ENCODE assay signal across 24 cellular contexts in the genomic region with DNA sequence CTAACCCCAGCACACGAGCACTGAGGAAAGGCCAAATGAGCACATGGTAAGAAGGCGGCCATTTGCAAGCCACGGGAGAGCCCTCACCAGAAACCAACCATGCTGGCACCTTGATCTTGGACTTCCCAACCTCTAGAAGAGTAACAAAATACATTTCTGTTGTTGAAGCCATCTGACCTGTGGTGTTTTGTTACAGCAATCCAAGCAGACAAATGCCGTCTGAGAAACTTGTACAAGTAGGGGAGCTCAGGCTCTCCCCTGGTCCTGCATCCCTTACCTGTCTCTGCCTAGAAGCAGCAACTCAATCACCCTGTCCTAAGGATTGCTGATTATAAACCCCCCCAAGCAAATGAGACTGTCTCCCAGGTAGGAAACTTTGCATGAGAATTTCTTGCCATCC.
DNase-seq lines count a peak whose midpoint lies in the region; ATAC-seq, FAIRE-seq and TF ChIP-seq lines count a peak whose summit lies in the region.
"Had no signal": no experiment of that assay in that cellular context is flagged by ENCODE, and none has a peak within 500 bp of the region (broad histone marks: within the 10 kb centered on the region; RNA-seq: fewer than 3 reads in every experiment).

No MANE protein-coding gene starts in this region.

- peaks cover 4% of the 10 kb centered on the region for H3K27me3 Mint-ChIP-seq in CD4-positive, CD25-positive, alpha-beta regulatory T cell
- H3K27me3 Mint-ChIP-seq in neural crest cell (ENCODE audit: low read depth) = no peaks in the 10 kb centered on the region
- H3K27me3 Mint-ChIP-seq: CD4-positive, alpha-beta memory T cell had no signal

- no peak overlapping the region for H3K4me3 ChIP-seq in CD4-positive, CD25-positive, alpha-beta regulatory T cell (ENCODE audit: low read depth, low read length)
- H3K4me3 ChIP-seq in vagina = no peak overlapping the region
- H3K4me3 ChIP-seq: A549; BLaER1 treated with 17β-estradiol and CSF1 and Interleukin-3, amounts not matched to agents 10 nM and 100 nM had no signal

- no peaks in the 10 kb centered on the region for H3K4me1 ChIP-seq in CD4-positive, CD25-positive, alpha-beta regulatory T cell (ENCODE audit: control insufficient read depth, insufficient read depth, low read length, poor library complexity, severe bottlenecking)
- peaks cover 5% of the 10 kb centered on the region for H3K4me1 ChIP-seq in vagina
- H3K4me1 ChIP-seq: A549; BLaER1 treated with 17β-estradiol and CSF1 and Interleukin-3, amounts not matched to agents 10 nM and 100 nM had no signal

- H3K9me3 Mint-ChIP-seq in CD4-positive, CD25-positive, alpha-beta regulatory T cell = peaks cover 0 to 4% (median 1%) of the 10 kb centered on the region in 7 donors
- no peaks in the 10 kb centered on the region for H3K9me3 Mint-ChIP-seq in neural crest cell
- H3K9me3 Mint-ChIP-seq: H9 had no signal

- no peaks in the 10 kb centered on the region for H3K9me3 ChIP-seq in CD4-positive, CD25-positive, alpha-beta regulatory T cell (ENCODE audit: control insufficient read depth in 2 of 2, low read length in 2 of 2)
- no peaks in the 10 kb centered on the region for H3K9me3 ChIP-seq in vagina
- H3K9me3 ChIP-seq: A549; BE2C; BLaER1 treated with 17β-estradiol and CSF1 and Interleukin-3, amounts not matched to agents 10 nM and 100 nM had no signal

- H3K36me3 ChIP-seq in CD4-positive, CD25-positive, alpha-beta regulatory T cell (ENCODE audit: control insufficient read depth, insufficient read depth, low read length) = no peaks in the 10 kb centered on the region
- no peaks in the 10 kb centered on the region for H3K36me3 ChIP-seq in vagina
- H3K36me3 ChIP-seq: BE2C; BLaER1 treated with 17β-estradiol and CSF1 and Interleukin-3, amounts not matched to agents 10 nM and 100 nM had no signal

- H3K27me3 ChIP-seq in CD4-positive, CD25-positive, alpha-beta regulatory T cell (ENCODE audit: control insufficient read depth, insufficient read depth, low read length) = no peaks in the 10 kb centered on the region
- H3K27me3 ChIP-seq in vagina = no peaks in the 10 kb centered on the region
- H3K27me3 ChIP-seq: BE2C; BLaER1 treated with 17β-estradiol and CSF1 and Interleukin-3, amounts not matched to agents 10 nM and 100 nM had no signal

- DNase-seq in CD4-positive, CD25-positive, alpha-beta regulatory T cell = no peak
- peak; percentile 20 for DNase-seq in ecto neural progenitor cell (ENCODE audit: low spot score)
- DNase-seq in neural crest cell (ENCODE audit: low read depth, low spot score) = no peak
- peak; percentile 58 to 64 for DNase-seq in vagina (ENCODE audit: extremely low spot score in 2 of 2)
- DNase-seq in GM19238 (ENCODE audit: insufficient read length, low spot score) = no peak
- DNase-seq in HTR-8/SVneo (ENCODE audit: insufficient read length, low spot score) = no peak
- DNase-seq: 8988T; ACHN; AML-193; BE2C; Calu3; CD4-positive, alpha-beta memory T cell; COR-L47; DMS53; DMS79 treated with DMSO at 0.1 percent for 48 hours; GF-D8; H9 had no signal

- no peak overlapping the region for H3K27ac ChIP-seq in CD4-positive, CD25-positive, alpha-beta regulatory T cell (ENCODE audit: insufficient read depth, low read length, poor library complexity, severe bottlenecking)
- H3K27ac ChIP-seq in vagina = no peak overlapping the region
- H3K27ac ChIP-seq: A549; BLaER1 treated with 17β-estradiol and CSF1 and Interleukin-3, amounts not matched to agents 10 nM and 100 nM had no signal

- peak overlapping the region in 2 of 3 donors; percentile 14 to 20 for H3K27ac Mint-ChIP-seq in CD4-positive, CD25-positive, alpha-beta regulatory T cell
- peak overlapping the region; percentile 27 for H3K27ac Mint-ChIP-seq in neural crest cell (ENCODE audit: unreplicated experiment)
- H3K27ac Mint-ChIP-seq: CD14-positive monocyte; CD4-positive, alpha-beta memory T cell had no signal

- no peaks in the 10 kb centered on the region for H3K4me1 Mint-ChIP-seq in CD4-positive, CD25-positive, alpha-beta regulatory T cell
- peaks cover 5% of the 10 kb centered on the region for H3K4me1 Mint-ChIP-seq in neural crest cell
- H3K4me1 Mint-ChIP-seq: CD4-positive, alpha-beta memory T cell had no signal

- no peak for ATAC-seq in CD4-positive, CD25-positive, alpha-beta regulatory T cell (ENCODE audit: low read depth in 2 of 2)
- no peak for ATAC-seq in HG03439 (IDR thresholded peaks at IDR 0.05; ENCODE audit: unreplicated experiment)
- ATAC-seq: A549, HCT116 had no signal

- intact Hi-C loops in vagina (cut with DNase I) = no loop called here

- no peak for TF ChIP-seq CTCF in neural crest cell (conservative IDR thresholded peaks at IDR 0.05)
- TF ChIP-seq CTCF in vagina (IDR thresholded peaks at IDR 0.05) = no peak

- FAIRE-seq in HTR-8/SVneo (lab: Jason Lieb, UNC) = no peak
- FAIRE-seq: A549, GM12891, GM18507 had no signal

- H3K4me3 Mint-ChIP-seq in CD4-positive, CD25-positive, alpha-beta regulatory T cell = no peak overlapping the region
- H3K4me3 Mint-ChIP-seq in neural crest cell = no peak overlapping the region
- H3K4me3 Mint-ChIP-seq: CD14-positive monocyte; CD4-positive, alpha-beta memory T cell; H9 had no signal

- no peak for TF ChIP-seq POLR2A in vagina (IDR thresholded peaks at IDR 0.05)

- no peaks in the 10 kb centered on the region for H3K36me3 Mint-ChIP-seq in CD4-positive, CD25-positive, alpha-beta regulatory T cell
- H3K36me3 Mint-ChIP-seq in neural crest cell (ENCODE audit: low read depth) = no peaks in the 10 kb centered on the region
- H3K36me3 Mint-ChIP-seq: CD14-positive monocyte; CD4-positive, alpha-beta memory T cell had no signal

Comparison
In these comparisons a context has a peak if more than half of its experiments do, and no peak if none do; other contexts are left out.
1. DNase-seq: peak in ecto neural progenitor cell (single experiment) and vagina (2 of 2); none in CD4-positive, CD25-positive, alpha-beta regulatory T cell (0 of 3), neural crest cell (single experiment), GM19238 (single experiment) and HTR-8/SVneo (single experiment).